In genomic region chr17:36544320-36545092, GRCh38 we compare ENCODE assay signal across 8 cellular contexts. TPM values are rescaled to one million over a fixed set of nuclear protein-coding genes. Genes with fewer than 3 reads are reported as not detected.
DNase-seq lines count a peak whose midpoint lies in the region; ATAC-seq and TF ChIP-seq lines count a peak whose summit lies in the region.

TSS of gene GGNBP2 (plus strand) at chr17:36544919. CDS start at chr17:36545725, 806 bp downstream.

- peaks cover 24% of the 10 kb centered on the region for H3K4me1 ChIP-seq in ACC112 (ENCODE audit: control insufficient read depth, insufficient read depth, low read length, unreplicated experiment)
- H3K4me1 ChIP-seq in iPS-20b (ENCODE audit: insufficient read depth, low read length), result peaks cover 11% of the 10 kb centered on the region
- H3K4me1 ChIP-seq in skeletal muscle tissue (ENCODE audit: control insufficient read depth in 3 of 3, insufficient read depth in 3 of 3, low read length in 3 of 3), result peaks cover 30 to 40% (median 34%) of the 10 kb centered on the region in 3 donors

- peak within 1 kb of the TSS; percentile 100 for H3K4me3 ChIP-seq in ACC112 (ENCODE audit: low read depth, low read length)
- peak within 1 kb of the TSS; percentile 96 for H3K4me3 ChIP-seq in WERI-Rb-1 (ENCODE audit: low read depth, low read length)
- H3K4me3 ChIP-seq in iPS-20b (ENCODE audit: low read length), result peak within 1 kb of the TSS; percentile 91
- H3K4me3 ChIP-seq in skeletal muscle tissue (ENCODE audit: low read length in 3 of 3), result peak within 1 kb of the TSS; percentile 95 to 99 (median 99)

- H3K9ac ChIP-seq in iPS-20b (ENCODE audit: low read depth, low read length) (peak within 1 kb of the TSS; percentile 96), skeletal muscle tissue (ENCODE audit: low read depth in 1 of 3, low read length in 3 of 3) (peak within 1 kb of the TSS; percentile 100)

- peak within 1 kb of the TSS; percentile 99 for H2AFZ ChIP-seq in ACC112 (ENCODE audit: low read length, unreplicated experiment)

- DNase-seq in NCI-H2227 (lab: John Stamatoyannopoulos, UW; ENCODE audit: unreplicated experiment), result peak; percentile 90
- DNase-seq in WERI-Rb-1, result peak; percentile 94
- peak; percentile 79 to 98 for DNase-seq in T47D (ENCODE audit: low read depth in 1 of 2, low spot score in 1 of 2)

- no peaks in the 10 kb centered on the region for H3K27me3 ChIP-seq in ACC112 (ENCODE audit: insufficient read depth, low read length)
- no peaks in the 10 kb centered on the region for H3K27me3 ChIP-seq in WERI-Rb-1 (ENCODE audit: insufficient read depth, low read depth, severe bottlenecking)
- no peaks in the 10 kb centered on the region for H3K27me3 ChIP-seq in iPS-20b (ENCODE audit: insufficient read depth, low read length)
- no peaks in the 10 kb centered on the region for H3K27me3 ChIP-seq in skeletal muscle tissue (ENCODE audit: control insufficient read depth in 3 of 3, insufficient read depth in 3 of 3, low read length in 3 of 3)

- H3K27ac ChIP-seq in ACC112 (ENCODE audit: low read depth, low read length), result peak within 1 kb of the TSS; percentile 99
- peak within 1 kb of the TSS; percentile 99 for H3K27ac ChIP-seq in WERI-Rb-1
- H3K27ac ChIP-seq in iPS-20b (ENCODE audit: low read length), result peak within 1 kb of the TSS; percentile 86
- H3K27ac ChIP-seq in skeletal muscle tissue (ENCODE audit: low read depth, low read length), result peak within 1 kb of the TSS; percentile 100

- no peak for TF ChIP-seq CTCF in WERI-Rb-1 (IDR thresholded peaks at IDR 0.05; ENCODE audit: low read depth, low read length)

- H3K9me3 ChIP-seq in WERI-Rb-1 (ENCODE audit: severe bottlenecking) (no peaks in the 10 kb centered on the region), iPS-20b (ENCODE audit: insufficient read depth, low read depth, low read length) (no peaks in the 10 kb centered on the region), skeletal muscle tissue (ENCODE audit: control insufficient read depth in 3 of 3, low read length in 3 of 3) (no peaks in the 10 kb centered on the region)

- in situ Hi-C loops in T47D (cut with HindIII; ENCODE audit: low pct_unique_long_range_greater_than_20kb, low sequenced_read_pairs), result no loop called here

- ATAC-seq in GM18907 (IDR thresholded peaks at IDR 0.05; ENCODE audit: unreplicated experiment) (peak; percentile 53), HG03135 (IDR thresholded peaks at IDR 0.05; ENCODE audit: unreplicated experiment) (peak; percentile 47)

- H3K36me3 ChIP-seq in ACC112 (ENCODE audit: insufficient read depth, low read length) (peaks cover 19% of the 10 kb centered on the region), WERI-Rb-1 (peaks cover 30% of the 10 kb centered on the region), iPS-20b (ENCODE audit: insufficient read depth, low read depth, low read length) (no peaks in the 10 kb centered on the region), skeletal muscle tissue (ENCODE audit: control insufficient read depth in 3 of 3, insufficient read depth in 3 of 3, low read length in 3 of 3) (no peaks in the 10 kb centered on the region)

- peaks cover 76% of the 10 kb centered on the region for H3K79me2 ChIP-seq in ACC112 (ENCODE audit: control insufficient read depth, insufficient read depth, low read length, unreplicated experiment)

RNA-seq across cellular contexts. Expression of gene GGNBP2, which starts in this region (rescaled TPM):
- 44.9 TPM for total RNA-seq in skeletal muscle tissue

Comparison
In these comparisons a context has a peak if more than half of its experiments do, and no peak if none do; other contexts are left out.
1. Peak in every context shown above with its lines: DNase-seq, ATAC-seq, H3K4me3 ChIP-seq and H3K27ac ChIP-seq.